Comparison of ENCODE assay signal across 19 cellular contexts in genomic region chr6:16102208-16102607, GRCh38.
"Had no signal": no experiment of that assay in that cellular context is flagged by ENCODE, and none has a peak within 500 bp of the region (broad histone marks: within the 10 kb centered on the region; RNA-seq: fewer than 3 reads in every experiment).

No MANE protein-coding gene starts in this region.

- H3K4me1 ChIP-seq: parathyroid adenoma, sigmoid colon, upper lobe of right lung had no signal

- ATAC-seq: activated T-cell treated with anti-CD3 and anti-CD28 coated beads, Interleukin-2, amount 50 U/mL, for 72 hours; esophagus mucosa; gastrocnemius medialis; heart right ventricle; left ventricle myocardium superior; stimulated activated memory B cell treated with anti-CD40 and anti-IgM and Interleukin-4, amounts not matched to agents 10 μg/mL and 1 μg/mL and 100 μg/mL, for 72 hours; upper lobe of right lung had no signal

- H3K79me2 ChIP-seq: parathyroid adenoma had no signal

- H3K27me3 ChIP-seq: gastrocnemius medialis, heart right ventricle, sigmoid colon, spleen, upper lobe of right lung had no signal

- DNase-seq: activated CD4-positive, alpha-beta T cell treated with anti-CD3 and anti-CD28 coated beads for 1 hour; activated gamma-delta T cell; activated T-cell treated with anti-CD3 and anti-CD28 coated beads, Interleukin-2, amount 50 U/mL, for 72 hours; effector CD8-positive, alpha-beta T cell; gastrocnemius medialis; heart right ventricle; immature natural killer cell; kidney glomerular epithelial cell; left ventricle myocardium superior; sigmoid colon; spleen; stimulated activated CD4-positive, alpha-beta T cell treated with anti-CD3 and anti-CD28 coated beads, Interleukin-4, amount 100 ng/mL, for 4 hours; upper lobe of right lung; WERI-Rb-1 had no signal

- H3K36me3 ChIP-seq: gastrocnemius medialis, heart right ventricle, sigmoid colon, spleen, upper lobe of right lung, WERI-Rb-1 had no signal

- H3K27ac ChIP-seq: gastrocnemius medialis, heart right ventricle, parathyroid adenoma, sigmoid colon, spleen, upper lobe of right lung, WERI-Rb-1 had no signal

- H3K4me3 ChIP-seq: gastrocnemius medialis, heart right ventricle, sigmoid colon, spleen, upper lobe of right lung had no signal

- H3K9me3 ChIP-seq: gastrocnemius medialis, upper lobe of right lung had no signal

- H2AFZ ChIP-seq: parathyroid adenoma had no signal

- FAIRE-seq: astrocyte, bronchial epithelial cell had no signal
